In the genomic region with DNA sequence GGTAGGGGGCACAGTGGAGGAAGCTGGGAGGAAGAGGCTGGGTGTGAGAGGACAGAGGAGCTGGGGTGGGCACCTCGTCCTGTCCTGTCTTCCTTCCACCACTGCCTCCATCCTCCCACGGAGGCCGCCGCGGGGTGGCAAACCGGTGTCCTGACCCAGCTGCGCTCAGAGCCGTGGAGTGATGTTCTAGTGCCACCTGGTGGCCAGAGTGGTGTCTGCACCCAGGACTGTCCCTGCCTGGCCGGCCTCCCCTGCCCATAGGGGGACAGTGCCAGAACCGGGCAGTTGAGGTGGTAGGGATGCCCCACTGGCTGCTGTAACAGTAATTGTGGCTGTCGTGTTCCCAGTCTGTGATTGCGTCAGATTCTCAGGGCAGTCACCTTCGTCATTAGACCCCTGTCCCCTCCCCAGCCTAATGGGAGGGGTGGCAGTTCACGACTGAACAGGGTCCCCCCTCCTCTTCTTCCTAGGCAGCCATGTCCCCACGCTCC, we compare ENCODE assay signal across 9 cellular contexts. TPM values are rescaled to one million over a fixed set of nuclear protein-coding genes. Genes with fewer than 3 reads are reported as not detected.
A peak's percentile ranks its signal among the peaks of the same experiment; 100 is the strongest.
DNase-seq lines count a peak whose midpoint lies in the region; ATAC-seq, FAIRE-seq and TF ChIP-seq lines count a peak whose summit lies in the region.
"Had no signal": no experiment of that assay in that cellular context is flagged by ENCODE, and none has a peak within 500 bp of the region (broad histone marks: within the 10 kb centered on the region; RNA-seq: fewer than 3 reads in every experiment).

No MANE protein-coding gene starts in this region.

- no peak overlapping the region for H3K4me3 ChIP-seq in epithelial cell of proximal tubule (ENCODE audit: low read depth, low read length)
- no peak overlapping the region for H3K4me3 ChIP-seq in naive thymus-derived CD4-positive, alpha-beta T cell (ENCODE audit: low read length)

- no peaks in the 10 kb centered on the region for H3K36me3 ChIP-seq in naive thymus-derived CD4-positive, alpha-beta T cell (ENCODE audit: control insufficient read depth in 2 of 3, insufficient read depth in 3 of 3, low read length in 3 of 3)

- H3K27ac ChIP-seq in naive thymus-derived CD4-positive, alpha-beta T cell (ENCODE audit: low read depth, low read length): no peak overlapping the region
- H3K27ac ChIP-seq: epithelial cell of prostate had no signal

- DNase-seq in ELF-1 (ENCODE audit: low read depth, low spot score) (peak; percentile 90), HTR-8/SVneo (ENCODE audit: insufficient read length, low spot score) (peak; percentile 93), OCI-M1 (lab: John Stamatoyannopoulos, UW) (peak; percentile 90), activated T-cell treated with anti-CD3 and anti-CD28 coated beads for 24 hours (ENCODE audit: low read depth) (peak; percentile 80), epithelial cell of proximal tubule (ENCODE audit: low read depth) (no peak), cortex of kidney (lab: John Stamatoyannopoulos, UW) (no peak)
- DNase-seq in naive thymus-derived CD4-positive, alpha-beta T cell: peak; percentile 69 to 91 (median 79)

- peak; percentile 95 for FAIRE-seq in HTR-8/SVneo (lab: Jason Lieb, UNC)

- intact Hi-C loops in naive thymus-derived CD4-positive, alpha-beta T cell (cut with micrococcal nuclease): loop anchor here (1.0 to 5.0 kb wide), 6 partner anchors 50 to 254 kb away; partner anchors contain the start of genes RPL18A (in 2 of the 2) and SLC5A5 (in 1 of the 2)

- POLR2A ChIA-PET in naive thymus-derived CD4-positive, alpha-beta T cell (lab: Charles Lee): interaction anchor here (0.6 to 2.2 kb wide), 10 partner anchors 11 to 138 kb away, joined by 3 to 11 read pairs (median 4); partner anchors contain the start of genes ARRDC2, CCDC124 and RPL18A

- H3K27me3 Mint-ChIP-seq in naive thymus-derived CD4-positive, alpha-beta T cell: peaks cover 0 to 14% (median 0%) of the 10 kb centered on the region in 5 donors
- H3K27me3 Mint-ChIP-seq in stimulated activated memory B cell treated with anti-CD40 and anti-IgM and Interleukin-4, amounts not matched to agents 10 μg/mL and 1 μg/mL and 100 μg/mL, for 72 hours: no peaks in the 10 kb centered on the region

- H3K9me3 ChIP-seq in naive thymus-derived CD4-positive, alpha-beta T cell (ENCODE audit: control insufficient read depth in 2 of 3, low read length in 3 of 3): no peaks in the 10 kb centered on the region

- peak overlapping the region in 6 of 9 donors; percentile 9 to 76 (median 48) for H3K27ac Mint-ChIP-seq in naive thymus-derived CD4-positive, alpha-beta T cell
- H3K27ac Mint-ChIP-seq in stimulated activated memory B cell treated with anti-CD40 and anti-IgM and Interleukin-4, amounts not matched to agents 10 μg/mL and 1 μg/mL and 100 μg/mL, for 72 hours: no peak overlapping the region

- peak; percentile 87 for TF ChIP-seq CTCF in epithelial cell of proximal tubule (conservative IDR thresholded peaks at IDR 0.05; ENCODE audit: low read depth, low read length)

- peak; percentile 55 for ATAC-seq in naive thymus-derived CD4-positive, alpha-beta T cell
- peak; percentile 67 for ATAC-seq in stimulated activated memory B cell treated with anti-CD40 and anti-IgM and Interleukin-4, amounts not matched to agents 10 μg/mL and 1 μg/mL and 100 μg/mL, for 72 hours

- H3K4me1 Mint-ChIP-seq in naive thymus-derived CD4-positive, alpha-beta T cell: peaks cover 10 to 25% (median 18%) of the 10 kb centered on the region in 7 donors
- peaks cover 25% of the 10 kb centered on the region for H3K4me1 Mint-ChIP-seq in stimulated activated memory B cell treated with anti-CD40 and anti-IgM and Interleukin-4, amounts not matched to agents 10 μg/mL and 1 μg/mL and 100 μg/mL, for 72 hours

- peaks cover 0 to 3% (median 0%) of the 10 kb centered on the region in 11 donors for H3K9me3 Mint-ChIP-seq in naive thymus-derived CD4-positive, alpha-beta T cell
- no peaks in the 10 kb centered on the region for H3K9me3 Mint-ChIP-seq in stimulated activated memory B cell treated with anti-CD40 and anti-IgM and Interleukin-4, amounts not matched to agents 10 μg/mL and 1 μg/mL and 100 μg/mL, for 72 hours

- H3K4me1 ChIP-seq in naive thymus-derived CD4-positive, alpha-beta T cell (ENCODE audit: control insufficient read depth in 2 of 2, insufficient read depth in 2 of 2, low read length in 2 of 2): peaks cover 11 to 15% of the 10 kb centered on the region in 2 donors

- H3K36me3 Mint-ChIP-seq in naive thymus-derived CD4-positive, alpha-beta T cell: peaks cover 0 to 3% (median 0%) of the 10 kb centered on the region in 5 donors
- no peaks in the 10 kb centered on the region for H3K36me3 Mint-ChIP-seq in stimulated activated memory B cell treated with anti-CD40 and anti-IgM and Interleukin-4, amounts not matched to agents 10 μg/mL and 1 μg/mL and 100 μg/mL, for 72 hours

- CTCF ChIA-PET in naive thymus-derived CD4-positive, alpha-beta T cell (lab: Charles Lee): interaction anchor here (0.6 to 13.8 kb wide), 15 partner anchors 11 to 568 kb away, joined by 3 to 224 read pairs (median 4); partner anchors contain the start of genes CCDC124 and RPL18A

- no peaks in the 10 kb centered on the region for H3K27me3 ChIP-seq in naive thymus-derived CD4-positive, alpha-beta T cell (ENCODE audit: control insufficient read depth in 2 of 2, insufficient read depth in 2 of 2, low read length in 2 of 2)

- H3K4me3 Mint-ChIP-seq in naive thymus-derived CD4-positive, alpha-beta T cell: no peak overlapping the region
- no peak overlapping the region for H3K4me3 Mint-ChIP-seq in stimulated activated memory B cell treated with anti-CD40 and anti-IgM and Interleukin-4, amounts not matched to agents 10 μg/mL and 1 μg/mL and 100 μg/mL, for 72 hours

RNA-seq across cellular contexts. Expression of gene ARRDC2, which starts 11.1 kb away (rescaled TPM):
- total RNA-seq in epithelial cell of proximal tubule: 9.9 and 13.4 TPM in 2 replicates
- total RNA-seq in naive thymus-derived CD4-positive, alpha-beta T cell: 100 to 1,000 TPM in 4 of 5 experiments, 10 to 100 TPM in 1; 77.2 to 237 (median 152) TPM
- polyA plus RNA-seq in naive thymus-derived CD4-positive, alpha-beta T cell: 10 to 100 TPM; 31.8 to 60.1 TPM

RNA-seq across cellular contexts. Expression of gene KCNN1, which starts 30.0 kb away (rescaled TPM):
- total RNA-seq in epithelial cell of proximal tubule: not detected in 2 replicates
- under 1 TPM in 1 of 5 experiments, not detected in 4; 0.05 TPM for total RNA-seq in naive thymus-derived CD4-positive, alpha-beta T cell
- polyA plus RNA-seq in naive thymus-derived CD4-positive, alpha-beta T cell: not detected

Comparison
In these comparisons a context has a peak if more than half of its experiments do, and no peak if none do; other contexts are left out.
1. DNase-seq: peak in ELF-1 (single experiment), HTR-8/SVneo (single experiment), OCI-M1 (single experiment), activated T-cell treated with anti-CD3 and anti-CD28 coated beads for 24 hours (single experiment) and naive thymus-derived CD4-positive, alpha-beta T cell (9 of 9); none in epithelial cell of proximal tubule (single experiment) and cortex of kidney (single experiment).